13 cellular contexts compared by ENCODE assay signal in the genomic region with DNA sequence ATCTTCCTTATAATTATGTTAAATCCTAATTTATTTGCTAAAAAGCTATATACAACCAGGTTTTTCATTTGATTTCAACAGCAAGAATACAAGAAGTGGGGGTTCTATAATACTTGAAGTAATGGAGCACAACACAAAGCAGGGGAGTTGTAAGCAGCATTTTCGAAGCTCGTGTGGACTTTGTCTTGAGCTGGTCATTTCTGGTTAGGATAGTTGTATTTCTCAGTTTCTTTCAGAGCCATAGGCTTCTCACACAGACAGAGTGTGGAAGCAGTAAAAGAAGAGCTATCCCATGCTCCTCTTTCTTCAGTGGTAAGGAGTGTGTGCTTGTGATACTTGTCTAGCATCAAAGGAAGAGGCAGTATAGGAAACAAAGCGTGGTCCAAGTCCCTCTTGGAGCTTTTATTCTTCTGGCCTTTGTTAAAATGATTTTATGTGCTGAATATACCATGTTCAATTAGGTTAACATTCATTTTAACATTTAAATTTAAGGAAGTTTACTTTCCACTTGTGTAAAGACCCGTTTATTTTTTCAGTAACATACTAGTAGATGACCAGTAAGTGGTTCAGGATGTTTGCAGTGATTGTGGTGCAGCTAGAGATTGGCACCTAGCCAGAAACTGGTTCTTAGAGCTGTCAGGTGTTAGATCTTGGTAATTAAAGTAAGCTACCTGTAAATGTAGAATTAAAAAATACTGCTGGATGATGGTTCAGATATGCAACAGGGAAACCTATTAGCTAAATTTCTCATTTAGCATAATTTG. TPM values are rescaled to one million over a fixed set of nuclear protein-coding genes. Genes with fewer than 3 reads are reported as not detected.
DNase-seq lines count a peak whose midpoint lies in the region; TF ChIP-seq lines count a peak whose summit lies in the region.
"Had no signal": no experiment of that assay in that cellular context is flagged by ENCODE, and none has a peak within 500 bp of the region (broad histone marks: within the 10 kb centered on the region; RNA-seq: fewer than 3 reads in every experiment).

No MANE protein-coding gene starts in this region.

- DNase-seq in NCI-H1092 treated with DMSO at 0.1 percent for 48 hours (lab: John Stamatoyannopoulos, UW) (peak; percentile 20), NCI-H1092 (lab: John Stamatoyannopoulos, UW) (no peak), NCI-H146 treated with DMSO at 0.1 percent for 48 hours (lab: John Stamatoyannopoulos, UW; ENCODE audit: unreplicated experiment) (peak; percentile 20), mammary epithelial cell (peak; percentile 27), pons (ENCODE audit: low spot score) (peak; percentile 23), right atrium auricular region (ENCODE audit: low spot score) (no peak), A673 (ENCODE audit: low spot score) (no peak)
- no peak for DNase-seq in stimulated activated CD4-positive, alpha-beta T cell treated with anti-CD3 and anti-CD28 coated beads, Interleukin-2, amount 100 ng/mL, for 48 hours
- DNase-seq: activated CD8-positive, alpha-beta T cell treated with anti-CD3 and anti-CD28 coated beads for 36 hours; effector memory CD4-positive, alpha-beta T cell; hippocampal formation; stimulated activated CD4-positive, alpha-beta T cell treated with anti-CD3 and anti-CD28 coated beads, Interleukin-15, amount 100 ng/mL, for 24 hours; stimulated activated naive CD8-positive, alpha-beta T cell treated with anti-CD3 and anti-CD28 coated beads, Interleukin-15, amount 100 ng/mL, for 72 hours had no signal

- BruUV-seq in mammary epithelial cell (replicated peaks; lab: Mats Ljungman, UMichigan) (no TSS peak), A673 (replicated peaks; lab: Mats Ljungman, UMichigan) (no TSS peak)

- H3K9me3 ChIP-seq in mammary epithelial cell (replicated peaks; ENCODE audit: insufficient read depth, low read length): no peaks in the 10 kb centered on the region
- no peaks in the 10 kb centered on the region for H3K9me3 ChIP-seq in right atrium auricular region
- H3K9me3 ChIP-seq in A673 (ENCODE audit: low read depth, low read length, poor library complexity, severe bottlenecking): no peaks in the 10 kb centered on the region

- in situ Hi-C loops in mammary epithelial cell (cut with MboI; ENCODE audit: low sequenced_read_pairs in 2 of 2): no loop called here

- no peak overlapping the region for H3K4me2 ChIP-seq in mammary epithelial cell (ENCODE audit: insufficient read depth, low read depth, low read length)

- POLR2A ChIA-PET in A673 (lab: Charles Lee; ENCODE audit: low non-redundant PET): no interaction called here

- H4K20me1 ChIP-seq in mammary epithelial cell (ENCODE audit: insufficient read depth, low read length): no peaks in the 10 kb centered on the region

- H2AFZ ChIP-seq in mammary epithelial cell (ENCODE audit: low read depth, low read length): no peak overlapping the region

- H3K4me3 ChIP-seq in mammary epithelial cell (replicated peaks in 1 of 3; ENCODE audit: insufficient read depth in 1 of 3, low read depth in 2 of 3, low read length in 3 of 3): no peak overlapping the region
- H3K4me3 ChIP-seq in right atrium auricular region: no peak overlapping the region
- no peak overlapping the region for H3K4me3 ChIP-seq in A673 (ENCODE audit: low read depth, low read length, poor library complexity, severe bottlenecking)

- H3K27me3 ChIP-seq in mammary epithelial cell (ENCODE audit: insufficient read depth, low read length) (no peaks in the 10 kb centered on the region), right atrium auricular region (no peaks in the 10 kb centered on the region), A673 (replicated peaks; ENCODE audit: insufficient read depth, low read depth, low read length, poor library complexity) (no peaks in the 10 kb centered on the region)

- H3K36me3 ChIP-seq in mammary epithelial cell (ENCODE audit: insufficient read depth, low read length): no peaks in the 10 kb centered on the region
- H3K36me3 ChIP-seq in right atrium auricular region: no peaks in the 10 kb centered on the region
- no peaks in the 10 kb centered on the region for H3K36me3 ChIP-seq in A673 (ENCODE audit: insufficient read depth, low read length, poor library complexity, severe bottlenecking)

- 82% methylated on average over 4 of the region's 4 CpGs for WGBS in mammary epithelial cell (ENCODE audit: low coverage, missing lambda C conversion rate)

- intact Hi-C loops in mammary epithelial cell (cut with micrococcal nuclease) (loop anchor here (2.0 kb wide), 1 partner anchor 101 kb away; the partner anchor contains the start of gene METTL21A), A673 (cut with micrococcal nuclease; ENCODE audit: unreplicated experiment) (no loop called here)

- H3K27ac ChIP-seq in mammary epithelial cell (ENCODE audit: insufficient read depth, low read depth, low read length): no peak overlapping the region
- no peak overlapping the region for H3K27ac ChIP-seq in right atrium auricular region
- H3K27ac ChIP-seq in A673 (ENCODE audit: low read depth, low read length, poor library complexity, severe bottlenecking): no peak overlapping the region

- CTCF ChIA-PET in mammary epithelial cell (lab: Charles Lee; ENCODE audit: low non-redundant PET): interaction anchor here (1.1 kb wide), 1 partner anchor 100 kb away, joined by 7 read pairs; the partner anchor contains the start of gene METTL21A
- CTCF ChIA-PET in A673 (lab: Charles Lee): no interaction called here

- dilution Hi-C loops in mammary epithelial cell (cut with HindIII; ENCODE audit: low sequenced_read_pairs): no loop called here

- TF ChIP-seq CTCF in mammary epithelial cell (conservative IDR thresholded peaks at IDR 0.05 in 1 of 2, IDR thresholded peaks at IDR 0.05 in 1 of 2; ENCODE audit: extremely low read depth in 1 of 2, insufficient read depth in 1 of 2, low read depth in 1 of 2, low read length in 2 of 2) (no peak), right atrium auricular region (IDR thresholded peaks at IDR 0.05) (no peak), A673 (conservative IDR thresholded peaks at IDR 0.05; ENCODE audit: low read depth, low read length) (no peak)

- H3K79me2 ChIP-seq in mammary epithelial cell (ENCODE audit: insufficient read depth, low read length): peaks cover 37% of the 10 kb centered on the region

- H3K9ac ChIP-seq in mammary epithelial cell (ENCODE audit: insufficient read depth, low read length): no peak overlapping the region

- H3K4me1 ChIP-seq in mammary epithelial cell (ENCODE audit: insufficient read depth, low read length) (peaks cover 28% of the 10 kb centered on the region), right atrium auricular region (peaks cover 0 to 5% of the 10 kb centered on the region in 2 donors), A673 (ENCODE audit: insufficient read depth, low read length, poor library complexity, severe bottlenecking) (no peaks in the 10 kb centered on the region)

RNA-seq across cellular contexts. Expression of gene CCNYL1, which starts 14.6 kb away (rescaled TPM):
- total RNA-seq in mammary epithelial cell: 10 to 100 TPM; 11.2 to 30.0 TPM
- polyA plus RNA-seq in mammary epithelial cell: 16.3 TPM
- polyA minus RNA-seq in mammary epithelial cell: 28.4 TPM
- 10 to 100 TPM in 1 of 2 donors, 1 to 10 TPM in 1; 6.2 to 10.2 TPM for total RNA-seq in right atrium auricular region
- 8.7 and 12.8 TPM in 2 replicates for total RNA-seq in A673 (2021)

RNA-seq across cellular contexts. Expression of gene FZD5, which starts 43.7 kb away (rescaled TPM):
- 1 to 10 TPM; 4.4 to 8.7 TPM for total RNA-seq in mammary epithelial cell
- 1.9 TPM for polyA plus RNA-seq in mammary epithelial cell
- 4.5 TPM for polyA minus RNA-seq in mammary epithelial cell
- total RNA-seq in right atrium auricular region: 1 to 10 TPM; 3.4 to 6.4 TPM
- 0.86 and 1.8 TPM in 2 replicates for total RNA-seq in A673 (2021)

Comparison
In these comparisons a context has a peak if more than half of its experiments do, and no peak if none do; other contexts are left out.
1. DNase-seq: peak in NCI-H1092 treated with DMSO at 0.1 percent for 48 hours (single experiment), NCI-H146 treated with DMSO at 0.1 percent for 48 hours (single experiment), mammary epithelial cell (single experiment) and pons (single experiment); none in NCI-H1092 (single experiment), stimulated activated CD4-positive, alpha-beta T cell treated with anti-CD3 and anti-CD28 coated beads, Interleukin-2, amount 100 ng/mL, for 48 hours (0 of 2), right atrium auricular region (single experiment) and A673 (single experiment).